ENCODE assay signal across 9 cellular contexts in the genomic region with DNA sequence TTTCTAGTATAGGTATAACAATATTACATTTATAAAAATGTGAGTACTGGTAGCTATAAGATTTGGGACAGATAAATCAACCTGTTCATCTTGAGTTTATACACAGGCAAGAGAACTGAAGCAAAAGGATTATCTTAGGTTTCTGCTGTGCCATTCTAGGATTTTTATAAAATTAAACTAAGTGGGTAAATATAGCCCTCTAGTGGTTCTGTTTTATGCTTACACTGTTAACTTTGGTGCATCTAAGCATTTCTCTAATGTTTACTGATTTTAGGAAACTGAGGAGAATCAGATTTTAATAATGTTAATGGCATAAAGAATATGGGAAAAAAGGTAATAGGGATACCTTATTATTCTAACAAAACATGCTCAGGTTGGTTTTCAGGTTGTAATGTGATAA. TPM values are rescaled to one million over a fixed set of nuclear protein-coding genes. Genes with fewer than 3 reads are reported as not detected.
DNase-seq lines count a peak whose midpoint lies in the region; ATAC-seq and TF ChIP-seq lines count a peak whose summit lies in the region.
"Had no signal": no experiment of that assay in that cellular context is flagged by ENCODE, and none has a peak within 500 bp of the region (broad histone marks: within the 10 kb centered on the region; RNA-seq: fewer than 3 reads in every experiment).

No MANE protein-coding gene starts in this region.

- H4K20me1 ChIP-seq in osteoblast (ENCODE audit: insufficient read depth, low read length), result no peaks in the 10 kb centered on the region

- H3K36me3 ChIP-seq in BJ (ENCODE audit: control insufficient read depth, insufficient read depth, low read length) (peaks cover 2% of the 10 kb centered on the region; the same call in 1 of the 2 replicates), osteoblast (ENCODE audit: insufficient read depth, low read length) (peaks cover 25% of the 10 kb centered on the region)

- no peak overlapping the region for H3K4me2 ChIP-seq in osteoblast (ENCODE audit: insufficient read depth, low read length)

- DNase-seq in BJ (ENCODE audit: low read depth) (no peak), NAMALWA (ENCODE audit: low spot score) (peak; percentile 53), dermis blood vessel endothelial cell (peak; percentile 43), osteoblast (ENCODE audit: insufficient read length, low spot score, missing footprints) (no peak), NCI-H345 (lab: John Stamatoyannopoulos, UW) (no peak)
- no peak for DNase-seq in activated CD4-positive, alpha-beta T cell treated with anti-CD3 and anti-CD28 coated beads, Interleukin-2, amount 50 U/mL, for 48 hours
- no peak for DNase-seq in stimulated activated CD4-positive, alpha-beta T cell treated with anti-CD3 and anti-CD28 coated beads, Interleukin-4, amount 100 ng/mL, for 1 hour

- H3K79me2 ChIP-seq in osteoblast (ENCODE audit: insufficient read depth, low read length), result no peaks in the 10 kb centered on the region

- peak; percentile 79 for ATAC-seq in GM18909 (IDR thresholded peaks at IDR 0.05; ENCODE audit: poor library complexity, unreplicated experiment)

- CTCF ChIA-PET in BJ (lab: Yijun Ruan, JAX), result interaction anchor here (0.9 to 3.6 kb wide), 5 partner anchors 10 to 405 kb away, joined by 3 to 14 read pairs (median 4); a partner anchor contains a TSS

- H3K27me3 ChIP-seq in BJ (ENCODE audit: control insufficient read depth, insufficient read depth, low read length) (no peaks in the 10 kb centered on the region), osteoblast (ENCODE audit: insufficient read depth, low read length) (no peaks in the 10 kb centered on the region)

- no peak overlapping the region for H3K27ac ChIP-seq in osteoblast (ENCODE audit: low read depth, low read length)

- no peaks in the 10 kb centered on the region for H3K9me3 ChIP-seq in osteoblast (ENCODE audit: low read depth, low read length)

- peak; percentile 60 for TF ChIP-seq CTCF in BJ (IDR thresholded peaks at IDR 0.05; ENCODE audit: insufficient read depth, low read depth, low read length)
- TF ChIP-seq CTCF in osteoblast (IDR thresholded peaks at IDR 0.05; ENCODE audit: extremely low read depth, low read depth, low read length), result peak; percentile 60

- H2AFZ ChIP-seq in osteoblast (ENCODE audit: low read length), result no peak overlapping the region

- POLR2A ChIA-PET in BJ (lab: Charles Lee), result no interaction called here

- H3K4me3 ChIP-seq in BJ (ENCODE audit: low read depth, low read length) (no peak overlapping the region), osteoblast (ENCODE audit: insufficient read depth, low read length) (no peak overlapping the region)

- H3K4me1 ChIP-seq in osteoblast (ENCODE audit: insufficient read depth, low read length), result no peaks in the 10 kb centered on the region

RNA-seq across cellular contexts. Expression of a gene that starts 1.1 kb away (rescaled TPM):
- 0.05 and 0.20 TPM in 2 replicates for polyA plus RNA-seq in BJ (2011; rRNA removed)
- 0.09 TPM in 1 of 2 replicates, not detected in the other for polyA minus RNA-seq in BJ (2011; rRNA and poly(A)+ RNA removed)
- not detected in 2 replicates for total RNA-seq in dermis blood vessel endothelial cell
- total RNA-seq in osteoblast, result under 0.01 TPM in 1 of 2 replicates, not detected in the other
- total RNA-seq: glomerular endothelial cell had no signal

RNA-seq across cellular contexts. Expression of a gene that starts 11.2 kb away (rescaled TPM):
- 5.8 and 13.3 TPM in 2 replicates for polyA plus RNA-seq in BJ (2011; rRNA removed)
- polyA minus RNA-seq in BJ (2011; rRNA and poly(A)+ RNA removed), result 0.81 and 1.2 TPM in 2 replicates
- total RNA-seq in dermis blood vessel endothelial cell (3.1 and 3.4 TPM in 2 replicates), osteoblast (2.9 and 4.7 TPM in 2 replicates)

RNA-seq across cellular contexts. Expression of a gene that starts 21.2 kb away (rescaled TPM):
- 0.01 and 0.04 TPM in 2 replicates for polyA plus RNA-seq in BJ (2011; rRNA removed)
- 0.05 TPM in 1 of 2 replicates, not detected in the other for polyA minus RNA-seq in BJ (2011; rRNA and poly(A)+ RNA removed)
- total RNA-seq in dermis blood vessel endothelial cell (0.05 and 0.17 TPM in 2 replicates), osteoblast (under 0.01 and 0.29 TPM in 2 replicates)

RNA-seq across cellular contexts. Expression of a gene that starts 24.9 kb away (rescaled TPM):
- polyA plus RNA-seq in BJ (2011; rRNA removed), result 1.3 and 3.0 TPM in 2 replicates
- 0.24 and 0.46 TPM in 2 replicates for polyA minus RNA-seq in BJ (2011; rRNA and poly(A)+ RNA removed)
- total RNA-seq in dermis blood vessel endothelial cell (94.8 and 132 TPM in 2 replicates), osteoblast (27.9 and 53.9 TPM in 2 replicates)

Comparison
In these comparisons a context has a peak if more than half of its experiments do, and no peak if none do; other contexts are left out.
1. DNase-seq: peak in NAMALWA (single experiment) and dermis blood vessel endothelial cell (single experiment); none in BJ (single experiment), osteoblast (single experiment), NCI-H345 (single experiment), activated CD4-positive, alpha-beta T cell treated with anti-CD3 and anti-CD28 coated beads, Interleukin-2, amount 50 U/mL, for 48 hours (0 of 2) and stimulated activated CD4-positive, alpha-beta T cell treated with anti-CD3 and anti-CD28 coated beads, Interleukin-4, amount 100 ng/mL, for 1 hour (single experiment).